8 cellular contexts compared by ENCODE assay signal in the genomic region with DNA sequence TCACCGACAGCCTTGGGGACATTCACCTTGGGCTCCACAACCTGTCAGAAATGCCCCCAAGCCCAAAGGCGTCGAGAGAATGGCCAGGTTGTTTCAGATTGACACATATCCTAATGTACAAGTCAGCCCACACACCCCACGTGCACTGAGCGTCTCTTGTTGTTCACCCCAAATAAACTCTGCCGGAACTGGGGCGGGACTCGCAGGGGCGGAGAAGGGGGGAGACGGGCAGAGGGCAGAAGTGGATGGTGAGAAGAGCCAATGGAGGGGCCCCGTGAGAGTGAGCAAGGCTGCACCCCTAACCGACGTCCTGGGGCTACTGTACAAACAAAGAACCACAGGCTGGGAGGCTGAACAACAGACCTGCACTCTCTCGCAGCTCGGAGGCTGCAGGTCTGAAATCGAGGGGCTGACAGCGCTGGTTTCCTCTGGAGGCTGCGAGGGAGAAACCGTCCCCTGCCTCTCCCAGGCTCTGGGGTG. TPM values are rescaled to one million over a fixed set of nuclear protein-coding genes. Genes with fewer than 3 reads are reported as not detected.
A peak's percentile ranks its signal among the peaks of the same experiment; 100 is the strongest.
DNase-seq lines count a peak whose midpoint lies in the region; ATAC-seq and TF ChIP-seq lines count a peak whose summit lies in the region.

No MANE protein-coding gene starts in this region.

- H3K4me3 ChIP-seq in gastroesophageal sphincter: no peak overlapping the region

- H3K9me3 Mint-ChIP-seq in activated naive CD4-positive, alpha-beta T cell treated with anti-CD3 and anti-CD28 coated beads, Interleukin-2, amount 50 U/mL, for 72 hours: no peaks in the 10 kb centered on the region

- no peak for TF ChIP-seq EP300 in gastroesophageal sphincter (IDR thresholded peaks at IDR 0.05)

- no peaks in the 10 kb centered on the region for H3K36me3 ChIP-seq in gastroesophageal sphincter

- no peak overlapping the region for H3K27ac ChIP-seq in gastroesophageal sphincter

- H3K4me1 ChIP-seq in gastroesophageal sphincter: no peaks in the 10 kb centered on the region

- no peaks in the 10 kb centered on the region for H3K9me3 ChIP-seq in gastroesophageal sphincter

- 48% methylated on average over 12 of the region's 19 CpGs; no CpG with 5 or more reads in 1 of the 2 donors for WGBS in gastroesophageal sphincter (ENCODE audit: low coverage in 1 of 2), 2 donors

- peaks cover 79% of the 10 kb centered on the region for H3K27me3 ChIP-seq in gastroesophageal sphincter

- H3K36me3 Mint-ChIP-seq in activated naive CD4-positive, alpha-beta T cell treated with anti-CD3 and anti-CD28 coated beads, Interleukin-2, amount 50 U/mL, for 72 hours: no peaks in the 10 kb centered on the region

- peak; percentile 28 for ATAC-seq in GM18870 (IDR thresholded peaks at IDR 0.05; ENCODE audit: unreplicated experiment)
- ATAC-seq in HG03039 (IDR thresholded peaks at IDR 0.05; ENCODE audit: unreplicated experiment): peak; percentile 47
- peak; percentile 63 to 69 for ATAC-seq in activated naive CD4-positive, alpha-beta T cell treated with anti-CD3 and anti-CD28 coated beads, Interleukin-2, amount 50 U/mL, for 72 hours
- ATAC-seq in gastroesophageal sphincter: no peak

- H3K27ac Mint-ChIP-seq in activated naive CD4-positive, alpha-beta T cell treated with anti-CD3 and anti-CD28 coated beads, Interleukin-2, amount 50 U/mL, for 72 hours: peak overlapping the region; percentile 74 to 87

- TF ChIP-seq POLR2A in gastroesophageal sphincter (IDR thresholded peaks at IDR 0.05): no peak

- no peak for TF ChIP-seq CTCF in gastroesophageal sphincter (IDR thresholded peaks at IDR 0.05)

- peak; percentile 50 for DNase-seq in SIG-M5 (lab: John Stamatoyannopoulos, UW)
- peak; percentile 61 to 77 for DNase-seq in activated naive CD4-positive, alpha-beta T cell treated with anti-CD3 and anti-CD28 coated beads, Interleukin-2, amount 50 U/mL, for 72 hours (ENCODE audit: low spot score in 2 of 2)
- DNase-seq in stimulated activated CD4-positive, alpha-beta T cell treated with anti-CD3 and anti-CD28 coated beads, Interleukin-15, amount 100 ng/mL, for 24 hours: peak; percentile 77
- DNase-seq in NCI-H748 treated with DMSO at 0.1 percent for 48 hours (lab: John Stamatoyannopoulos, UW): no peak
- DNase-seq in NCI-H526 treated with DMSO at 0.1 percent for 48 hours (lab: John Stamatoyannopoulos, UW): no peak

RNA-seq across cellular contexts. Expression of a gene that starts 8.5 kb away (rescaled TPM):
- under 1 TPM; 0.09 to 0.18 TPM for total RNA-seq in activated naive CD4-positive, alpha-beta T cell treated with anti-CD3 and anti-CD28 coated beads, Interleukin-2, amount 50 U/mL, for 72 hours
- total RNA-seq in gastroesophageal sphincter: not detected

RNA-seq across cellular contexts. Expression of a gene that starts 52.4 kb away (rescaled TPM):
- total RNA-seq in activated naive CD4-positive, alpha-beta T cell treated with anti-CD3 and anti-CD28 coated beads, Interleukin-2, amount 50 U/mL, for 72 hours: 10 to 100 TPM; 28.6 to 61.0 TPM
- total RNA-seq in gastroesophageal sphincter: 10 to 100 TPM in 2 of 4 donors, 1 to 10 TPM in 2; 6.6 to 14.1 (median 9.4) TPM

Comparison
In these comparisons a context has a peak if more than half of its experiments do, and no peak if none do; other contexts are left out.
1. DNase-seq: peak in SIG-M5 (single experiment), activated naive CD4-positive, alpha-beta T cell treated with anti-CD3 and anti-CD28 coated beads, Interleukin-2, amount 50 U/mL, for 72 hours (2 of 2) and stimulated activated CD4-positive, alpha-beta T cell treated with anti-CD3 and anti-CD28 coated beads, Interleukin-15, amount 100 ng/mL, for 24 hours (single experiment); none in NCI-H748 treated with DMSO at 0.1 percent for 48 hours (single experiment) and NCI-H526 treated with DMSO at 0.1 percent for 48 hours (single experiment).